ENCODE assay signal across 1 cellular context in the genomic region with DNA sequence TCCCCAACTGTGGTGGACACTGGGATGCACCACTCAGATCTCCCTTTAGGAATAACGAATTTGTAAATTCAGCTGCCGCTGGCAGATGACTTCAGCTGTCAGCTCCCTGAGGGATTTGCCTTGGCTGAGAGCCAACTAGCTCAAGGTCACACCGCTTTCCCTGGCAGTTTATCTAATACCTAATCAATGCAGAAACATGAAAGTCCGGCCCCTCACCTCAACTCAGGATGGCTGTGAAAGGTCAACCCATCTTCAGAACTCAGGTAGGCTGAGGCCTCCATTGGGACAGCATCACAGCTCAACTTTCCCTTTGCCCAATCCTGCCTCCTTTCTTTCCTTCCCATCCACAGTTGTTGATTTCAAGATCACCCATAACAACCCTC.
A peak's percentile ranks its signal among the peaks of the same experiment; 100 is the strongest.
TF ChIP-seq lines count a peak whose summit lies in the region.

No MANE protein-coding gene starts in this region.

TF ChIP-seq in HepG2, 621 proteins besides CTCF, POLR2A, EP300 and RAD21 (continued from another document and continues in another):
- TF ChIP-seq ZBTB2 (CRISPR knock-in tag; IDR thresholded peaks at IDR 0.05; ENCODE audit: low read depth) (no peak), ZNF775 (CRISPR knock-in tag; IDR thresholded peaks at IDR 0.05; ENCODE audit: borderline replicate concordance) (no peak), NR2F1 (CRISPR knock-in tag; IDR thresholded peaks at IDR 0.05) (peak in 1 of 2 experiments; percentile 67; a peak in 1 of 4 replicates), NFE2 (CRISPR knock-in tag; IDR thresholded peaks at IDR 0.05) (no peak), ZNF484 (CRISPR knock-in tag; IDR thresholded peaks at IDR 0.05; ENCODE audit: borderline replicate concordance, low read depth) (no peak), SP2 (CRISPR knock-in tag; IDR thresholded peaks at IDR 0.05) (no peak), YY1 (IDR thresholded peaks at IDR 0.05; ENCODE audit: insufficient read depth, insufficient replicate concordance, low read depth, low read length) (no peak), NFE2L1 (CRISPR knock-in tag; IDR thresholded peaks at IDR 0.05; ENCODE audit: borderline replicate concordance) (no peak), KAT2B (IDR thresholded peaks at IDR 0.05; ENCODE audit: borderline replicate concordance, low read depth, low read length) (no peak; the same call in 1 of the 2 replicates), RERE (CRISPR knock-in tag; IDR thresholded peaks at IDR 0.05; ENCODE audit: low read depth) (no peak; the same call in 1 of the 2 replicates), SRF (IDR thresholded peaks at IDR 0.05; ENCODE audit: low read depth, low read length) (no peak), ZNF275 (CRISPR knock-in tag; IDR thresholded peaks at IDR 0.05; ENCODE audit: borderline replicate concordance) (no peak), HHEX (CRISPR knock-in tag; IDR thresholded peaks at IDR 0.05) (no peak), ZFY (CRISPR knock-in tag; IDR thresholded peaks at IDR 0.05) (0 out of 2 replicates have a peak, but pooled peaks have one; percentile 24), ZNF136 (CRISPR knock-in tag; IDR thresholded peaks at IDR 0.05; ENCODE audit: low read depth) (no peak), ZNF674 (CRISPR knock-in tag; IDR thresholded peaks at IDR 0.05; ENCODE audit: low read depth) (0 out of 2 replicates have a peak, but pooled peaks have one; percentile 63), NFKBIZ (CRISPR knock-in tag; IDR thresholded peaks at IDR 0.05) (no peak), ZNF468 (CRISPR knock-in tag; IDR thresholded peaks at IDR 0.05) (no peak), FOXM1 (CRISPR knock-in tag; IDR thresholded peaks at IDR 0.05) (no peak), ZBTB7B (CRISPR knock-in tag; IDR thresholded peaks at IDR 0.05) (no peak), ZNF33A (CRISPR knock-in tag; IDR thresholded peaks at IDR 0.05; ENCODE audit: borderline replicate concordance) (no peak), ZNF260 (CRISPR knock-in tag; IDR thresholded peaks at IDR 0.05; ENCODE audit: borderline replicate concordance, low read depth) (no peak), RXRB (CRISPR knock-in tag; IDR thresholded peaks at IDR 0.05; ENCODE audit: borderline replicate concordance) (peak; percentile 76), ZNF766 (CRISPR knock-in tag; IDR thresholded peaks at IDR 0.05; ENCODE audit: borderline replicate concordance) (no peak), SNRNP70 (IDR thresholded peaks at IDR 0.05; ENCODE audit: low read depth, low read length) (no peak), ZNF605 (CRISPR knock-in tag; IDR thresholded peaks at IDR 0.05) (no peak), ZNF772 (CRISPR knock-in tag; IDR thresholded peaks at IDR 0.05) (peak; percentile 50; the same call in 1 of the 2 replicates), ZNF652 (CRISPR knock-in tag; IDR thresholded peaks at IDR 0.05; ENCODE audit: borderline replicate concordance, low read depth) (no peak), ARNTL (CRISPR knock-in tag; IDR thresholded peaks at IDR 0.05) (no peak), ZBTB38 (CRISPR knock-in tag; IDR thresholded peaks at IDR 0.05) (no peak), ZNF383 (CRISPR knock-in tag; IDR thresholded peaks at IDR 0.05; ENCODE audit: borderline replicate concordance) (no peak)
- TF ChIP-seq, protein P1, sequence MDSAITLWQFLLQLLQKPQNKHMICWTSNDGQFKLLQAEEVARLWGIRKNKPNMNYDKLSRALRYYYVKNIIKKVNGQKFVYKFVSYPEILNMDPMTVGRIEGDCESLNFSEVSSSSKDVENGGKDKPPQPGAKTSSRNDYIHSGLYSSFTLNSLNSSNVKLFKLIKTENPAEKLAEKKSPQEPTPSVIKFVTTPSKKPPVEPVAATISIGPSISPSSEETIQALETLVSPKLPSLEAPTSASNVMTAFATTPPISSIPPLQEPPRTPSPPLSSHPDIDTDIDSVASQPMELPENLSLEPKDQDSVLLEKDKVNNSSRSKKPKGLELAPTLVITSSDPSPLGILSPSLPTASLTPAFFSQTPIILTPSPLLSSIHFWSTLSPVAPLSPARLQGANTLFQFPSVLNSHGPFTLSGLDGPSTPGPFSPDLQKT (CRISPR knock-in tag; IDR thresholded peaks at IDR 0.05; ENCODE audit: borderline replicate concordance): no peak
- TF ChIP-seq, protein P2, sequence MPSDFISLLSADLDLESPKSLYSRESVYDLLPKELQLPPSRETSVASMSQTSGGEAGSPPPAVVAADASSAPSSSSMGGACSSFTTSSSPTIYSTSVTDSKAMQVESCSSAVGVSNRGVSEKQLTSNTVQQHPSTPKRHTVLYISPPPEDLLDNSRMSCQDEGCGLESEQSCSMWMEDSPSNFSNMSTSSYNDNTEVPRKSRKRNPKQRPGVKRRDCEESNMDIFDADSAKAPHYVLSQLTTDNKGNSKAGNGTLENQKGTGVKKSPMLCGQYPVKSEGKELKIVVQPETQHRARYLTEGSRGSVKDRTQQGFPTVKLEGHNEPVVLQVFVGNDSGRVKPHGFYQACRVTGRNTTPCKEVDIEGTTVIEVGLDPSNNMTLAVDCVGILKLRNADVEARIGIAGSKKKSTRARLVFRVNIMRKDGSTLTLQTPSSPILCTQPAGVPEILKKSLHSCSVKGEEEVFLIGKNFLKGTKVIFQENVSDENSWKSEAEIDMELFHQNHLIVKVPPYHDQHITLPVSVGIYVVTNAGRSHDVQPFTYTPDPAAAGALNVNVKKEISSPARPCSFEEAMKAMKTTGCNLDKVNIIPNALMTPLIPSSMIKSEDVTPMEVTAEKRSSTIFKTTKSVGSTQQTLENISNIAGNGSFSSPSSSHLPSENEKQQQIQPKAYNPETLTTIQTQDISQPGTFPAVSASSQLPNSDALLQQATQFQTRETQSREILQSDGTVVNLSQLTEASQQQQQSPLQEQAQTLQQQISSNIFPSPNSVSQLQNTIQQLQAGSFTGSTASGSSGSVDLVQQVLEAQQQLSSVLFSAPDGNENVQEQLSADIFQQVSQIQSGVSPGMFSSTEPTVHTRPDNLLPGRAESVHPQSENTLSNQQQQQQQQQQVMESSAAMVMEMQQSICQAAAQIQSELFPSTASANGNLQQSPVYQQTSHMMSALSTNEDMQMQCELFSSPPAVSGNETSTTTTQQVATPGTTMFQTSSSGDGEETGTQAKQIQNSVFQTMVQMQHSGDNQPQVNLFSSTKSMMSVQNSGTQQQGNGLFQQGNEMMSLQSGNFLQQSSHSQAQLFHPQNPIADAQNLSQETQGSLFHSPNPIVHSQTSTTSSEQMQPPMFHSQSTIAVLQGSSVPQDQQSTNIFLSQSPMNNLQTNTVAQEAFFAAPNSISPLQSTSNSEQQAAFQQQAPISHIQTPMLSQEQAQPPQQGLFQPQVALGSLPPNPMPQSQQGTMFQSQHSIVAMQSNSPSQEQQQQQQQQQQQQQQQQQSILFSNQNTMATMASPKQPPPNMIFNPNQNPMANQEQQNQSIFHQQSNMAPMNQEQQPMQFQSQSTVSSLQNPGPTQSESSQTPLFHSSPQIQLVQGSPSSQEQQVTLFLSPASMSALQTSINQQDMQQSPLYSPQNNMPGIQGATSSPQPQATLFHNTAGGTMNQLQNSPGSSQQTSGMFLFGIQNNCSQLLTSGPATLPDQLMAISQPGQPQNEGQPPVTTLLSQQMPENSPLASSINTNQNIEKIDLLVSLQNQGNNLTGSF (CRISPR knock-in tag; IDR thresholded peaks at IDR 0.05): no peak
- TF ChIP-seq, protein P3, sequence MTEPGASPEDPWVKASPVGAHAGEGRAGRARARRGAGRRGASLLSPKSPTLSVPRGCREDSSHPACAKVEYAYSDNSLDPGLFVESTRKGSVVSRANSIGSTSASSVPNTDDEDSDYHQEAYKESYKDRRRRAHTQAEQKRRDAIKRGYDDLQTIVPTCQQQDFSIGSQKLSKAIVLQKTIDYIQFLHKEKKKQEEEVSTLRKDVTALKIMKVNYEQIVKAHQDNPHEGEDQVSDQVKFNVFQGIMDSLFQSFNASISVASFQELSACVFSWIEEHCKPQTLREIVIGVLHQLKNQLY (CRISPR knock-in tag; IDR thresholded peaks at IDR 0.05): no peak
- TF ChIP-seq, protein P4, sequence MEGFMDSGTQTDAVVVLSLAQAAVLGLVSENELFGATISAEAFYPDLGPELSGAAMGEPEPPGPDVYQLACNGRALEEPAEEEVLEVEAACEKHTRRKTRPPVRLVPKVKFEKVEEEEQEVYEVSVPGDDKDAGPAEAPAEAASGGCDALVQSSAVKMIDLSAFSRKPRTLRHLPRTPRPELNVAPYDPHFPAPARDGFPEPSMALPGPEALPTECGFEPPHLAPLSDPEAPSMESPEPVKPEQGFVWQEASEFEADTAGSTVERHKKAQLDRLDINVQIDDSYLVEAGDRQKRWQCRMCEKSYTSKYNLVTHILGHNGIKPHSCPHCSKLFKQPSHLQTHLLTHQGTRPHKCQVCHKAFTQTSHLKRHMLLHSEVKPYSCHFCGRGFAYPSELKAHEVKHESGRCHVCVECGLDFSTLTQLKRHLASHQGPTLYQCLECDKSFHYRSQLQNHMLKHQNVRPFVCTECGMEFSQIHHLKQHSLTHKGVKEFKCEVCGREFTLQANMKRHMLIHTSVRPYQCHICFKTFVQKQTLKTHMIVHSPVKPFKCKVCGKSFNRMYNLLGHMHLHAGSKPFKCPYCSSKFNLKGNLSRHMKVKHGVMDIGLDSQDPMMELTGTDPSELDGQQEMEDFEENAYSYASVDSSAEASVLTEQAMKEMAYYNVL (CRISPR knock-in tag; IDR thresholded peaks at IDR 0.05; ENCODE audit: borderline replicate concordance): 0 out of 2 replicates have a peak, but pooled peaks have one; percentile 27
- TF ChIP-seq, protein P5, sequence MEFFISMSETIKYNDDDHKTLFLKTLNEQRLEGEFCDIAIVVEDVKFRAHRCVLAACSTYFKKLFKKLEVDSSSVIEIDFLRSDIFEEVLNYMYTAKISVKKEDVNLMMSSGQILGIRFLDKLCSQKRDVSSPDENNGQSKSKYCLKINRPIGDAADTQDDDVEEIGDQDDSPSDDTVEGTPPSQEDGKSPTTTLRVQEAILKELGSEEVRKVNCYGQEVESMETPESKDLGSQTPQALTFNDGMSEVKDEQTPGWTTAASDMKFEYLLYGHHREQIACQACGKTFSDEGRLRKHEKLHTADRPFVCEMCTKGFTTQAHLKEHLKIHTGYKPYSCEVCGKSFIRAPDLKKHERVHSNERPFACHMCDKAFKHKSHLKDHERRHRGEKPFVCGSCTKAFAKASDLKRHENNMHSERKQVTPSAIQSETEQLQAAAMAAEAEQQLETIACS (CRISPR knock-in tag; IDR thresholded peaks at IDR 0.05): no peak
- TF ChIP-seq, protein P6, sequence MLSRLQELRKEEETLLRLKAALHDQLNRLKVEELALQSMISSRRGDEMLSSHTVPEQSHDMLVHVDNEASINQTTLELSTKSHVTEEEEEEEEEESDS (CRISPR knock-in tag; IDR thresholded peaks at IDR 0.05; ENCODE audit: borderline replicate concordance): no peak
- TF ChIP-seq, protein P7, sequence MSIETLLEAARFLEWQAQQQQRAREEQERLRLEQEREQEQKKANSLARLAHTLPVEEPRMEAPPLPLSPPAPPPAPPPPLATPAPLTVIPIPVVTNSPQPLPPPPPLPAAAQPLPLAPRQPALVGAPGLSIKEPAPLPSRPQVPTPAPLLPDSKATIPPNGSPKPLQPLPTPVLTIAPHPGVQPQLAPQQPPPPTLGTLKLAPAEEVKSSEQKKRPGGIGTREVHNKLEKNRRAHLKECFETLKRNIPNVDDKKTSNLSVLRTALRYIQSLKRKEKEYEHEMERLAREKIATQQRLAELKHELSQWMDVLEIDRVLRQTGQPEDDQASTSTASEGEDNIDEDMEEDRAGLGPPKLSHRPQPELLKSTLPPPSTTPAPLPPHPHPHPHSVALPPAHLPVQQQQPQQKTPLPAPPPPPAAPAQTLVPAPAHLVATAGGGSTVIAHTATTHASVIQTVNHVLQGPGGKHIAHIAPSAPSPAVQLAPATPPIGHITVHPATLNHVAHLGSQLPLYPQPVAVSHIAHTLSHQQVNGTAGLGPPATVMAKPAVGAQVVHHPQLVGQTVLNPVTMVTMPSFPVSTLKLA (IDR thresholded peaks at IDR 0.05): no peak
